27 cellular contexts compared by ENCODE assay signal in the genomic region with DNA sequence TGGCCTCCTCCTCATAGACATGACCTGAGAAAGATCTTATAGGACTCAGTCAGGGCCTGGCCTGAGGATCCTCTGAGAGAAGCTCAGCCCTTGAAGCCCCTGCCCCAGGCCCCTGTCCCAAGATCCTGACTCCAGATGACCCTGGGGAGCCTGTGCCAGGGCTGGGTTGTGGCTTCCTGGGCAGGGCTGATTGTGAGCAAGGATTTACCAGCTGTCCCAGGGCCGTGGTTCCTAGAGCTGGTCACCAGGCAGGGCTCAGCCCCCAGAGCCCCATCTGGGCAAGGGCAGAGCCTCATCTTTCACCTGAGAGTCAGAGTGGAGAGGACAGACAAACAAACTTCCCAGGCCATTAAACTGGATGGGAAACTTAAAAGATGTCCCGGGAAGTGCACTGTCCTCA. TPM values are rescaled to one million over a fixed set of nuclear protein-coding genes. Genes with fewer than 3 reads are reported as not detected.
DNase-seq lines count a peak whose midpoint lies in the region; ATAC-seq and TF ChIP-seq lines count a peak whose summit lies in the region.
"Had no signal": no experiment of that assay in that cellular context is flagged by ENCODE, and none has a peak within 500 bp of the region (broad histone marks: within the 10 kb centered on the region; RNA-seq: fewer than 3 reads in every experiment).

No MANE protein-coding gene starts in this region.

- H3K27me3 ChIP-seq in BLaER1: no peaks in the 10 kb centered on the region
- H3K27me3 ChIP-seq in spleen (replicated peaks in 1 of 7): no peaks in the 10 kb centered on the region
- H3K27me3 ChIP-seq: BE2C had no signal

- ATAC-seq in activated CD4-positive, alpha-beta T cell treated with anti-CD3 and anti-CD28 coated beads for 36 hours: no peak
- ATAC-seq in left ventricle myocardium superior: no peak
- ATAC-seq: HepG2 had no signal

- peak overlapping the region; percentile 38; the same call in 1 of the 2 replicates for H3K9ac ChIP-seq in BLaER1
- H3K9ac ChIP-seq: GM23248 had no signal

- H3K9me3 ChIP-seq in BLaER1 (peaks cover 43% of the 10 kb centered on the region), spleen (peaks cover 0 to 27% (median 25%) of the 10 kb centered on the region in 8 donors)
- H3K9me3 ChIP-seq: BE2C had no signal

- H3K4me2 ChIP-seq in BLaER1: no peak overlapping the region

- POLR2A ChIA-PET in activated CD4-positive, alpha-beta T cell treated with anti-CD3 and anti-CD28 coated beads for 36 hours (lab: Charles Lee): no interaction called here

- H3K27me3 Mint-ChIP-seq in activated CD4-positive, alpha-beta T cell treated with anti-CD3 and anti-CD28 coated beads for 36 hours: no peaks in the 10 kb centered on the region
- H3K27me3 Mint-ChIP-seq in dendritic cell treated with granulocyte-macrophage colony-stimulating factor and Interleukin-4, amounts not matched to agents 40 ng/mL and 50 ng/mL, for 4 days: no peaks in the 10 kb centered on the region
- H3K27me3 Mint-ChIP-seq: CD4-positive, alpha-beta T cell had no signal

- H3K4me1 ChIP-seq in BLaER1 (peaks cover 21% of the 10 kb centered on the region), spleen (peaks cover 5 to 50% (median 28%) of the 10 kb centered on the region in 6 donors)
- H3K4me1 ChIP-seq: BE2C had no signal

- 57 to 77% (median 65%) methylated on average over 2 of the region's 2 CpGs for WGBS in spleen, 5 donors

- H3K4me3 Mint-ChIP-seq in activated CD4-positive, alpha-beta T cell treated with anti-CD3 and anti-CD28 coated beads for 36 hours: no peak overlapping the region
- no peak overlapping the region for H3K4me3 Mint-ChIP-seq in dendritic cell treated with granulocyte-macrophage colony-stimulating factor and Interleukin-4, amounts not matched to agents 40 ng/mL and 50 ng/mL, for 4 days
- H3K4me3 Mint-ChIP-seq: CD4-positive, alpha-beta T cell had no signal

- H3K27ac ChIP-seq in BLaER1 (no peak overlapping the region), spleen (peak overlapping the region in 3 of 8 donors; percentile 87 to 94 (median 90))
- H3K27ac ChIP-seq: 22Rv1, GM23248 had no signal

- no peak overlapping the region for H3K4me3 ChIP-seq in BLaER1
- H3K4me3 ChIP-seq in spleen: peak overlapping the region in 2 of 8 donors; percentile 3 to 63
- H3K4me3 ChIP-seq: GM23248 had no signal

- peaks cover 14% of the 10 kb centered on the region for H4K20me1 ChIP-seq in BLaER1

- CTCF ChIA-PET in activated CD4-positive, alpha-beta T cell treated with anti-CD3 and anti-CD28 coated beads for 36 hours (lab: Charles Lee): interaction anchor here (1.0 to 2.0 kb wide), 2 partner anchors 9 to 17 kb away, joined by 3 to 8 read pairs; no protein-coding TSS in a partner anchor

- H3K9me3 Mint-ChIP-seq in activated CD4-positive, alpha-beta T cell treated with anti-CD3 and anti-CD28 coated beads for 36 hours (ENCODE audit: low read depth): peaks cover 13% of the 10 kb centered on the region
- peaks cover 27% of the 10 kb centered on the region for H3K9me3 Mint-ChIP-seq in dendritic cell treated with granulocyte-macrophage colony-stimulating factor and Interleukin-4, amounts not matched to agents 40 ng/mL and 50 ng/mL, for 4 days

- H3K36me3 ChIP-seq in BLaER1 (peaks cover 75% of the 10 kb centered on the region), spleen (peaks cover 0 to 68% (median 34%) of the 10 kb centered on the region in 6 donors)
- H3K36me3 ChIP-seq: BE2C had no signal

- H3K4me1 Mint-ChIP-seq in activated CD4-positive, alpha-beta T cell treated with anti-CD3 and anti-CD28 coated beads for 36 hours: peaks cover 24% of the 10 kb centered on the region
- H3K4me1 Mint-ChIP-seq in dendritic cell treated with granulocyte-macrophage colony-stimulating factor and Interleukin-4, amounts not matched to agents 40 ng/mL and 50 ng/mL, for 4 days (ENCODE audit: low read depth): peaks cover 37% of the 10 kb centered on the region

- no peak for DNase-seq in activated CD4-positive, alpha-beta T cell treated with anti-CD3 and anti-CD28 coated beads for 36 hours
- no peak for DNase-seq in activated CD4-positive, alpha-beta T cell treated with anti-CD3 and anti-CD28 coated beads, Interleukin-2, amount 50 U/mL, for 1 hour
- peak; percentile 70 for DNase-seq in spleen
- no peak for DNase-seq in NCI-H69 (lab: John Stamatoyannopoulos, UW)
- no peak for DNase-seq in left ventricle myocardium superior
- DNase-seq: BE2C; CD4-positive, alpha-beta T cell; COR-L47; DMS53; GM23248; H7; Karpas-422; NCI-H1105 treated with DMSO at 0.1 percent for 48 hours; NCI-H146; NCI-H1930; NCI-H2107; NCI-H524; NCI-H774; SIG-M5 had no signal

- TF ChIP-seq CTCF in spleen (IDR thresholded peaks at IDR 0.05 in 8 of 11, conservative IDR thresholded peaks at IDR 0.05 in 3 of 11): no peak

- peak overlapping the region; percentile 15 for H3K27ac Mint-ChIP-seq in activated CD4-positive, alpha-beta T cell treated with anti-CD3 and anti-CD28 coated beads for 36 hours
- H3K27ac Mint-ChIP-seq in dendritic cell treated with granulocyte-macrophage colony-stimulating factor and Interleukin-4, amounts not matched to agents 40 ng/mL and 50 ng/mL, for 4 days: peak overlapping the region; percentile 57

- intact Hi-C loops in activated CD4-positive, alpha-beta T cell treated with anti-CD3 and anti-CD28 coated beads for 36 hours (cut with DNase I, micrococcal nuclease): no loop called here
- intact Hi-C loops in dendritic cell treated with granulocyte-macrophage colony-stimulating factor and Interleukin-4, amounts not matched to agents 40 ng/mL and 50 ng/mL, for 4 days (cut with micrococcal nuclease): no loop called here
- intact Hi-C loops in spleen (cut with DNase I; ENCODE audit: low total_unique reads) (no loop called here), left ventricle myocardium superior (cut with micrococcal nuclease) (no loop called here)

- no peak for TF ChIP-seq POLR2A in spleen (IDR thresholded peaks at IDR 0.05)

- peaks cover 40% of the 10 kb centered on the region for H3K36me3 Mint-ChIP-seq in activated CD4-positive, alpha-beta T cell treated with anti-CD3 and anti-CD28 coated beads for 36 hours (ENCODE audit: low read depth)
- H3K36me3 Mint-ChIP-seq in dendritic cell treated with granulocyte-macrophage colony-stimulating factor and Interleukin-4, amounts not matched to agents 40 ng/mL and 50 ng/mL, for 4 days (ENCODE audit: low read depth): peaks cover 30% of the 10 kb centered on the region

RNA-seq across cellular contexts. Expression of a gene that starts 1.9 kb away (rescaled TPM):
- 10 to 100 TPM; 22.1 to 27.6 TPM for total RNA-seq in activated CD4-positive, alpha-beta T cell treated with anti-CD3 and anti-CD28 coated beads for 36 hours
- total RNA-seq in spleen (10 to 100 TPM; 12.1 to 22.9 (median 20.0) TPM), left ventricle myocardium superior (0.99 TPM)
- polyA plus RNA-seq in spleen: 10 to 100 TPM; 10.3 to 21.0 (median 17.4) TPM
- total RNA-seq: Daoy, GM23248, H7, HepG2, HT-29, MCF 10A had no signal
- polyA plus RNA-seq: GM23248 had no signal

RNA-seq across cellular contexts. Expression of a gene that starts 49.0 kb away (rescaled TPM):
- not detected for total RNA-seq in activated CD4-positive, alpha-beta T cell treated with anti-CD3 and anti-CD28 coated beads for 36 hours
- 10 to 100 TPM; 11.0 to 76.4 (median 28.4) TPM for total RNA-seq in spleen
- polyA plus RNA-seq in spleen: 1 to 10 TPM; 3.3 to 9.0 (median 4.5) TPM
- total RNA-seq in left ventricle myocardium superior: 0.52 TPM
- total RNA-seq: Daoy, G401, GM23248, H7, HepG2, HT-29, MCF 10A had no signal
- polyA plus RNA-seq: GM23248, HepG2 had no signal
